8 cellular contexts compared by ENCODE assay signal in genomic region chr1:175742790-175743459, GRCh38. TPM values are rescaled to one million over a fixed set of nuclear protein-coding genes. Genes with fewer than 3 reads are reported as not detected.
A peak's percentile ranks its signal among the peaks of the same experiment; 100 is the strongest.
DNase-seq lines count a peak whose midpoint lies in the region; ATAC-seq and TF ChIP-seq lines count a peak whose summit lies in the region.

No MANE protein-coding gene starts in this region.

- CTCF ChIA-PET in activated CD8-positive, alpha-beta T cell treated with anti-CD3 and anti-CD28 coated beads, Interleukin-2, amount 10 ng/mL, durations not matched to agents 7 days and 5 days (lab: Charles Lee): interaction anchor here (1.0 kb wide), 1 partner anchor 12 kb away, joined by 3 read pairs; no protein-coding TSS in a partner anchor

- DNase-seq in EL (peak; percentile 6), NCI-H1092 treated with DMSO at 0.1 percent for 48 hours (lab: John Stamatoyannopoulos, UW) (peak; percentile 85), choroid plexus epithelial cell (ENCODE audit: low read depth) (peak; percentile 42), medulla oblongata (ENCODE audit: extremely low spot score) (peak; percentile 73)
- DNase-seq in activated CD4-positive, alpha-beta T cell treated with anti-CD3 and anti-CD28 coated beads, Interleukin-2, amount 10 ng/mL, durations not matched to agents 24 days and 14 days: no peak
- DNase-seq in stimulated activated naive CD4-positive, alpha-beta T cell (lab: John Stamatoyannopoulos, UW): no peak
- DNase-seq in activated CD8-positive, alpha-beta T cell treated with anti-CD3 and anti-CD28 coated beads, Interleukin-2, amount 10 ng/mL, durations not matched to agents 7 days and 5 days: no peak

- TF ChIP-seq CTCF in choroid plexus epithelial cell (conservative IDR thresholded peaks at IDR 0.05; ENCODE audit: low read depth, low read length): no peak

- peaks cover 2% of the 10 kb centered on the region for H3K4me1 Mint-ChIP-seq in activated CD4-positive, alpha-beta T cell treated with anti-CD3 and anti-CD28 coated beads, Interleukin-2, amount 10 ng/mL, durations not matched to agents 24 days and 14 days
- H3K4me1 Mint-ChIP-seq in activated CD8-positive, alpha-beta T cell treated with anti-CD3 and anti-CD28 coated beads, Interleukin-2, amount 10 ng/mL, durations not matched to agents 7 days and 5 days (ENCODE audit: low read depth): no peaks in the 10 kb centered on the region

- no peaks in the 10 kb centered on the region for H3K9me3 Mint-ChIP-seq in activated CD4-positive, alpha-beta T cell treated with anti-CD3 and anti-CD28 coated beads, Interleukin-2, amount 10 ng/mL, durations not matched to agents 24 days and 14 days
- no peaks in the 10 kb centered on the region for H3K9me3 Mint-ChIP-seq in activated CD8-positive, alpha-beta T cell treated with anti-CD3 and anti-CD28 coated beads, Interleukin-2, amount 10 ng/mL, durations not matched to agents 7 days and 5 days (ENCODE audit: insufficient read depth)

- ATAC-seq in activated CD8-positive, alpha-beta T cell treated with anti-CD3 and anti-CD28 coated beads, Interleukin-2, amount 10 ng/mL, durations not matched to agents 7 days and 5 days: no peak
- ATAC-seq in GM21529 (IDR thresholded peaks at IDR 0.05; ENCODE audit: unreplicated experiment): no peak

- no peak overlapping the region for H3K4me3 Mint-ChIP-seq in activated CD4-positive, alpha-beta T cell treated with anti-CD3 and anti-CD28 coated beads, Interleukin-2, amount 10 ng/mL, durations not matched to agents 24 days and 14 days
- H3K4me3 Mint-ChIP-seq in activated CD8-positive, alpha-beta T cell treated with anti-CD3 and anti-CD28 coated beads, Interleukin-2, amount 10 ng/mL, durations not matched to agents 7 days and 5 days: no peak overlapping the region

- intact Hi-C loops in activated CD4-positive, alpha-beta T cell treated with anti-CD3 and anti-CD28 coated beads, Interleukin-2, amount 10 ng/mL, durations not matched to agents 24 days and 14 days (cut with micrococcal nuclease): loop anchor here (10.0 kb wide), 1 partner anchor 258 kb away; no protein-coding TSS in a partner anchor

- no peak overlapping the region for H3K4me3 ChIP-seq in choroid plexus epithelial cell (ENCODE audit: low read depth, low read length)

- no peak overlapping the region for H3K27ac Mint-ChIP-seq in activated CD4-positive, alpha-beta T cell treated with anti-CD3 and anti-CD28 coated beads, Interleukin-2, amount 10 ng/mL, durations not matched to agents 24 days and 14 days
- H3K27ac Mint-ChIP-seq in activated CD8-positive, alpha-beta T cell treated with anti-CD3 and anti-CD28 coated beads, Interleukin-2, amount 10 ng/mL, durations not matched to agents 7 days and 5 days: no peak overlapping the region

- POLR2A ChIA-PET in activated CD8-positive, alpha-beta T cell treated with anti-CD3 and anti-CD28 coated beads, Interleukin-2, amount 10 ng/mL, durations not matched to agents 7 days and 5 days (lab: Charles Lee): no interaction called here

- H3K36me3 Mint-ChIP-seq in activated CD4-positive, alpha-beta T cell treated with anti-CD3 and anti-CD28 coated beads, Interleukin-2, amount 10 ng/mL, durations not matched to agents 24 days and 14 days (ENCODE audit: low read depth): no peaks in the 10 kb centered on the region
- no peaks in the 10 kb centered on the region for H3K36me3 Mint-ChIP-seq in activated CD8-positive, alpha-beta T cell treated with anti-CD3 and anti-CD28 coated beads, Interleukin-2, amount 10 ng/mL, durations not matched to agents 7 days and 5 days (ENCODE audit: low read depth)

- H3K27me3 Mint-ChIP-seq in activated CD4-positive, alpha-beta T cell treated with anti-CD3 and anti-CD28 coated beads, Interleukin-2, amount 10 ng/mL, durations not matched to agents 24 days and 14 days: peaks cover 4% of the 10 kb centered on the region
- peaks cover 13% of the 10 kb centered on the region for H3K27me3 Mint-ChIP-seq in activated CD8-positive, alpha-beta T cell treated with anti-CD3 and anti-CD28 coated beads, Interleukin-2, amount 10 ng/mL, durations not matched to agents 7 days and 5 days (ENCODE audit: low read depth)

RNA-seq across cellular contexts. Expression of gene TNR, which starts 0.5 kb away (rescaled TPM):
- 0.02 TPM in 1 of 2 replicates, not detected in the other for total RNA-seq in activated CD4-positive, alpha-beta T cell treated with anti-CD3 and anti-CD28 coated beads, Interleukin-2, amount 10 ng/mL, durations not matched to agents 24 days and 14 days
- not detected for total RNA-seq in activated CD8-positive, alpha-beta T cell treated with anti-CD3 and anti-CD28 coated beads, Interleukin-2, amount 10 ng/mL, durations not matched to agents 7 days and 5 days

Comparison
In these comparisons a context has a peak if more than half of its experiments do, and no peak if none do; other contexts are left out.
1. DNase-seq: peak in EL (single experiment), NCI-H1092 treated with DMSO at 0.1 percent for 48 hours (single experiment), choroid plexus epithelial cell (single experiment) and medulla oblongata (single experiment); none in activated CD4-positive, alpha-beta T cell treated with anti-CD3 and anti-CD28 coated beads, Interleukin-2, amount 10 ng/mL, durations not matched to agents 24 days and 14 days (single experiment), stimulated activated naive CD4-positive, alpha-beta T cell (0 of 6) and activated CD8-positive, alpha-beta T cell treated with anti-CD3 and anti-CD28 coated beads, Interleukin-2, amount 10 ng/mL, durations not matched to agents 7 days and 5 days (single experiment).